In the genomic region with DNA sequence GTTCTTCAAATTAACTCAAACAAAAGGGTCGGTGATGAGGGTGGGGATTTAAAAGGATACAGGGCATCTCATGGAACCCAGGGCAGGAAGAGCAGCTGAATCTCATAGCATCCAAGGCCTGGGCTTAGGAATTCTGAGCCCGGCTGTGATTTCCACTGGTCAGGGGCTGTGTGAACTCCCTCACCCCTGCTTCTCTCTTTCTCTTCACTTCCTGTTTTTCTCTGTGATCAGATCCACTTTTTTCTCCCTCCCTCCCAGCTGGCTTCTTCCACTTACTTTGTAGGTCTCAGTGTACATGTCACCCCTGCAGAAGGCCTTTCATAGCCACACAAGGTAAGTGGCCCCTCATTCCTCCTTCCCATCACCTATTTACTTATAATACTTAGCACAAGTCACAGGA, we compare ENCODE assay signal across 11 cellular contexts.
"Had no signal": no experiment of that assay in that cellular context is flagged by ENCODE, and none has a peak within 500 bp of the region (broad histone marks: within the 10 kb centered on the region; RNA-seq: fewer than 3 reads in every experiment).

No MANE protein-coding gene starts in this region.

- H3K4me3 ChIP-seq: adrenal gland, body of pancreas, ovary, SJSA1, stomach, thyroid gland had no signal

- H3K9me3 ChIP-seq: body of pancreas, ovary, SJSA1, stomach, thyroid gland had no signal

- DNase-seq: activated CD4-positive, alpha-beta T cell treated with anti-CD3 and anti-CD28 coated beads for 4 hours; activated naive CD4-positive, alpha-beta T cell treated with anti-CD3 and anti-CD28 coated beads, Interleukin-2, amount 50 U/mL, for 16 hours; hippocampal formation; nephron progenitor cell; stomach; thyroid gland; WERI-Rb-1 had no signal

- H3K36me3 ChIP-seq: adrenal gland, ovary, SJSA1, stomach, thyroid gland, WERI-Rb-1 had no signal

- H3K27me3 ChIP-seq: adrenal gland, body of pancreas, ovary, SJSA1, stomach, thyroid gland had no signal

- H3K27ac ChIP-seq: body of pancreas, SJSA1, stomach, WERI-Rb-1 had no signal

- H3K4me1 ChIP-seq: body of pancreas, SJSA1, stomach, thyroid gland had no signal
